In the genomic region with DNA sequence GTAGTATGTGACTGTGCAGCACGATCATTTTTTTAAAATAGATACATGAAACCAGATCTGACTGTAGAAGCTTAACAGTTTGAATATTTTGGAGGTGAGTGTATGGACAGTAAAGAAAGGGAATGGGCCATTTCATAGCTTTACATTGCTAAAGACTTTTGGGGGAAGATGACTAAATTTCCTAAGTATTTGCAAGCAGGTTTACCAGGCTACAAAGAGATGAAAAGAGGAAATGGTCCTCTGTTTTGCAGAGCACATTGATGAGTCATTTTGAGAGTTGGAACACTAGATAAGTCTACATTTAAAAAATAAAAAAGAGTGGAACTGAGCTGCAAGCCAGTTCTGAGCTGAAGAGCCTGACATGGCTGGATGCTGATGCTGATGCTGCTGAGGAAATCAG, we compare ENCODE assay signal across 12 cellular contexts.
DNase-seq lines count a peak whose midpoint lies in the region; ATAC-seq and TF ChIP-seq lines count a peak whose summit lies in the region.
"Had no signal": no experiment of that assay in that cellular context is flagged by ENCODE, and none has a peak within 500 bp of the region (broad histone marks: within the 10 kb centered on the region; RNA-seq: fewer than 3 reads in every experiment).

No MANE protein-coding gene starts in this region.

- H3K4me3 ChIP-seq in lower lobe of right lung = no peak overlapping the region
- H3K4me3 ChIP-seq: suprapubic skin had no signal

- H3K27ac ChIP-seq in RWPE1 (peak overlapping the region; percentile 79), lower lobe of right lung (no peak overlapping the region)
- H3K27ac ChIP-seq: suprapubic skin had no signal

- H3K4me1 ChIP-seq in lower lobe of right lung = no peaks in the 10 kb centered on the region
- H3K4me1 ChIP-seq: suprapubic skin had no signal

- CTCF ChIA-PET in RWPE1 (lab: Yijun Ruan, JAX) = interaction anchor here (0.6 to 1.3 kb wide), 3 partner anchors 9 to 53 kb away, joined by 4 to 5 read pairs (median 5); no protein-coding TSS in a partner anchor

- peak; percentile 96 for DNase-seq in EH (ENCODE audit: low read depth)
- peak; percentile 89 for DNase-seq in RWPE1 (ENCODE audit: low spot score)
- peak; percentile 42 for DNase-seq in fibroblast of the conjunctiva (ENCODE audit: low read depth)
- DNase-seq in activated T-cell treated with anti-CD3 and anti-CD28 coated beads for 4 hours = no peak
- no peak for DNase-seq in AML-193 (lab: John Stamatoyannopoulos, UW)
- DNase-seq in lower lobe of right lung = no peak
- DNase-seq: naive B cell, NCI-H1092 treated with DMSO at 0.1 percent for 48 hours had no signal

- H3K9me3 ChIP-seq in lower lobe of right lung = no peaks in the 10 kb centered on the region
- H3K9me3 ChIP-seq: suprapubic skin had no signal

- ATAC-seq in HG02885 (IDR thresholded peaks at IDR 0.05; ENCODE audit: poor library complexity, unreplicated experiment) (peak; percentile 83), lower lobe of right lung (no peak)
- ATAC-seq in activated CD4-positive, CD25-positive, alpha-beta regulatory T cell treated with anti-CD3 and anti-CD28 coated beads, Interleukin-2, amount 50 U/mL, for 24 hours = no peak
- ATAC-seq: Right ventricle myocardium inferior had no signal

- H3K36me3 ChIP-seq in lower lobe of right lung = no peaks in the 10 kb centered on the region
- H3K36me3 ChIP-seq: suprapubic skin had no signal

- TF ChIP-seq CTCF in RWPE1 (conservative IDR thresholded peaks at IDR 0.05; ENCODE audit: low read depth) = no peak
- no peak for TF ChIP-seq CTCF in lower lobe of right lung (IDR thresholded peaks at IDR 0.05)

- no peaks in the 10 kb centered on the region for H3K27me3 ChIP-seq in lower lobe of right lung (ENCODE audit: low read depth)
- H3K27me3 ChIP-seq: suprapubic skin had no signal

- POLR2A ChIA-PET in RWPE1 (lab: Yijun Ruan, JAX; ENCODE audit: low non-redundant PET) = no interaction called here

- intact Hi-C loops in lower lobe of right lung (cut with DNase I) = no loop called here

Comparison
In these comparisons a context has a peak if more than half of its experiments do, and no peak if none do; other contexts are left out.
1. DNase-seq: peak in EH (single experiment), RWPE1 (single experiment) and fibroblast of the conjunctiva (single experiment); none in activated T-cell treated with anti-CD3 and anti-CD28 coated beads for 4 hours (single experiment), AML-193 (0 of 2) and lower lobe of right lung (single experiment).